In the genomic region with DNA sequence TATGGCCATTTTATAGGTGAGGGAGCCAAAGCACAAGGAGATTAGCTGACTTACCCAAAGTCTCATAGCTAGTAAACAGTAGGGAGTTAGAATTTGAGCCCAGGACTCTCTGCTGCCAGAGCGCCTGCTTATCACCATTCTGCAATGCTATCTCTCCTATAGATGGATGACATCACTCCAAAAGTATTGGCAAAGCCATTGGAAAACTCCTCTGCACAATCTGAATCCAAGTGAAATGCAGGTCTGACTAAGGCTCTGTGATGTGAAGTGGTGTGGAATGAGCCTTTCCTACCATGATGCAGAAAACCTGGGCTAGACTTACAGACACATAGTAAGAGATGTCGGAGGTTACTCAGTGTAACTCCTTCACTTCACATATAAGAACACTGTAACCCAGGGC, we compare ENCODE assay signal across 18 cellular contexts.
DNase-seq lines count a peak whose midpoint lies in the region; ATAC-seq, FAIRE-seq and TF ChIP-seq lines count a peak whose summit lies in the region.
"Had no signal": no experiment of that assay in that cellular context is flagged by ENCODE, and none has a peak within 500 bp of the region (broad histone marks: within the 10 kb centered on the region; RNA-seq: fewer than 3 reads in every experiment).

No MANE protein-coding gene starts in this region.

- DNase-seq in ELF-1 (ENCODE audit: low read depth, low spot score): peak; percentile 5
- peak; percentile 76 for DNase-seq in NCI-H226
- DNase-seq in endothelial cell of umbilical vein (ENCODE audit: low read depth, low spot score): no peak
- DNase-seq in mesendoderm: peak; percentile 50
- no peak for DNase-seq in activated T-cell treated with anti-CD3 and anti-CD28 coated beads, Interleukin-2, amount 50 U/mL, for 1 hour
- no peak for DNase-seq in SIG-M5 treated with dmso at 0.1 percent for 504 hours (lab: John Stamatoyannopoulos, UW; ENCODE audit: unreplicated experiment)
- DNase-seq: Calu3; CD8-positive, alpha-beta T cell; DMS79 treated with DMSO at 0.1 percent for 48 hours; GDM1; GOT3; H7; HFFc6 had no signal

- no peak overlapping the region for H3K4ac ChIP-seq in mesendoderm (ENCODE audit: low read depth, low read length)

- intact Hi-C loops in endothelial cell of umbilical vein (cut with micrococcal nuclease): no loop called here

- H2BK15ac ChIP-seq in mesendoderm (replicated peaks; ENCODE audit: low read depth): no peak overlapping the region

- H3K79me1 ChIP-seq in mesendoderm (ENCODE audit: low read length): no peaks in the 10 kb centered on the region

- no peak for TF ChIP-seq POLR2A in endothelial cell of umbilical vein (IDR thresholded peaks at IDR 0.05; ENCODE audit: low read depth, low read length)

- no peak overlapping the region for H3K56ac ChIP-seq in mesendoderm (ENCODE audit: low read length)

- no peak overlapping the region for H2AK5ac ChIP-seq in mesendoderm (ENCODE audit: low read length)

- no peaks in the 10 kb centered on the region for H4K20me1 ChIP-seq in endothelial cell of umbilical vein (replicated peaks; ENCODE audit: control insufficient read depth, extremely low read depth, insufficient read depth, low read length)
- H4K20me1 ChIP-seq: BLaER1 treated with 17β-estradiol and CSF1 and Interleukin-3, amounts not matched to agents 10 nM and 100 nM had no signal

- no peak overlapping the region for H3K27ac ChIP-seq in endothelial cell of umbilical vein (ENCODE audit: insufficient read depth, low read depth, low read length)
- H3K27ac ChIP-seq in mesendoderm (ENCODE audit: low read depth, low read length): no peak overlapping the region
- H3K27ac ChIP-seq: BLaER1 treated with 17β-estradiol and CSF1 and Interleukin-3, amounts not matched to agents 10 nM and 100 nM had no signal

- H3K18ac ChIP-seq in mesendoderm (ENCODE audit: low read length): no peak overlapping the region

- H3K27me3 ChIP-seq in endothelial cell of umbilical vein (ENCODE audit: control insufficient read depth in 2 of 2, insufficient read depth in 2 of 2, low read length in 2 of 2) (no peaks in the 10 kb centered on the region), mesendoderm (ENCODE audit: insufficient read depth, low read length, poor library complexity) (no peaks in the 10 kb centered on the region)
- H3K27me3 ChIP-seq: BLaER1 treated with 17β-estradiol and CSF1 and Interleukin-3, amounts not matched to agents 10 nM and 100 nM had no signal

- dilution Hi-C loops in endothelial cell of umbilical vein (cut with MboI; ENCODE audit: extremely low pct_ligation_motif_present, low sequenced_read_pairs): no loop called here

- no peak for ATAC-seq in HG03565 (IDR thresholded peaks at IDR 0.05; ENCODE audit: unreplicated experiment)
- ATAC-seq: CD8-positive, alpha-beta T cell; HCT116 had no signal

- no peak overlapping the region for H3K4me3 ChIP-seq in endothelial cell of umbilical vein (replicated peaks in 1 of 3; ENCODE audit: insufficient read depth in 1 of 3, low read depth in 1 of 3, low read length in 3 of 3)
- H3K4me3 ChIP-seq in mesendoderm (ENCODE audit: low read length): no peak overlapping the region
- H3K4me3 ChIP-seq: BLaER1 treated with 17β-estradiol and CSF1 and Interleukin-3, amounts not matched to agents 10 nM and 100 nM had no signal

- BruUV-seq in endothelial cell of umbilical vein (replicated peaks; lab: Mats Ljungman, UMichigan): no TSS peak

- H3K4me1 ChIP-seq in endothelial cell of umbilical vein (ENCODE audit: control insufficient read depth, extremely low read depth, insufficient read depth, low read length) (no peaks in the 10 kb centered on the region), mesendoderm (ENCODE audit: control insufficient read depth, low read depth, low read length) (no peaks in the 10 kb centered on the region)
- H3K4me1 ChIP-seq: BLaER1 treated with 17β-estradiol and CSF1 and Interleukin-3, amounts not matched to agents 10 nM and 100 nM had no signal

- no peak overlapping the region for H3K4me2 ChIP-seq in endothelial cell of umbilical vein (ENCODE audit: insufficient read depth, low read length)
- no peak overlapping the region for H3K4me2 ChIP-seq in mesendoderm (ENCODE audit: low read length)
- H3K4me2 ChIP-seq: BLaER1 treated with 17β-estradiol and CSF1 and Interleukin-3, amounts not matched to agents 10 nM and 100 nM had no signal

- CTCF ChIA-PET in endothelial cell of umbilical vein (lab: Charles Lee): no interaction called here

- no peak for TF ChIP-seq CTCF in endothelial cell of umbilical vein (IDR thresholded peaks at IDR 0.05; ENCODE audit: extremely low read depth in 1 of 2, insufficient read depth in 1 of 2, low read depth in 1 of 2, low read length in 2 of 2)

- no peaks in the 10 kb centered on the region for H3K9me3 ChIP-seq in endothelial cell of umbilical vein (replicated peaks; ENCODE audit: control insufficient read depth, insufficient read depth, low read length)

- POLR2A ChIA-PET in endothelial cell of umbilical vein (lab: Charles Lee): no interaction called here

- H3K79me2 ChIP-seq in endothelial cell of umbilical vein (ENCODE audit: control insufficient read depth, insufficient read depth, low read length) (no peaks in the 10 kb centered on the region), mesendoderm (ENCODE audit: control insufficient read depth, insufficient read depth, low read length) (no peaks in the 10 kb centered on the region)

- no peak overlapping the region for H4K5ac ChIP-seq in mesendoderm (ENCODE audit: low read length)

- no peak overlapping the region for H2BK5ac ChIP-seq in mesendoderm (ENCODE audit: low read length)

- no peak overlapping the region for H3K23ac ChIP-seq in mesendoderm (ENCODE audit: low read length)

- WGBS in mesendoderm (ENCODE audit: extremely low coverage, insufficient coverage, low lambda C conversion rate): no CpG with 5 or more reads among the region's 2 CpGs

- H2BK120ac ChIP-seq in mesendoderm (ENCODE audit: low read depth, low read length): no peak overlapping the region

- H2AFZ ChIP-seq in endothelial cell of umbilical vein (ENCODE audit: low read depth, low read length): no peak overlapping the region

- H3K36me3 ChIP-seq in endothelial cell of umbilical vein (ENCODE audit: control insufficient read depth in 2 of 2, extremely low read depth in 1 of 2, insufficient read depth in 2 of 2, low read length in 2 of 2): no peaks in the 10 kb centered on the region
- H3K36me3 ChIP-seq in mesendoderm (ENCODE audit: control insufficient read depth, insufficient read depth, low read length): no peaks in the 10 kb centered on the region
- H3K36me3 ChIP-seq: BLaER1 treated with 17β-estradiol and CSF1 and Interleukin-3, amounts not matched to agents 10 nM and 100 nM had no signal

- no peak overlapping the region for H4K8ac ChIP-seq in mesendoderm (ENCODE audit: low read depth, low read length)

- H3K9me1 ChIP-seq in endothelial cell of umbilical vein (replicated peaks; ENCODE audit: control insufficient read depth, extremely low read depth, insufficient read depth, low read length): no peaks in the 10 kb centered on the region

- H3K9ac ChIP-seq in endothelial cell of umbilical vein (replicated peaks; ENCODE audit: extremely low read depth, insufficient read depth, low read length) (no peak overlapping the region), mesendoderm (ENCODE audit: low read length) (no peak overlapping the region)
- H3K9ac ChIP-seq: BLaER1 treated with 17β-estradiol and CSF1 and Interleukin-3, amounts not matched to agents 10 nM and 100 nM had no signal

- peak; percentile 8 for FAIRE-seq in endothelial cell of umbilical vein (lab: Jason Lieb, UNC)
- FAIRE-seq: GM12892, GM18507 had no signal

TF ChIP-seq in endothelial cell of umbilical vein, 7 proteins besides CTCF, POLR2A, EP300 and RAD21:
- TF ChIP-seq POLR2AphosphoS5 (IDR thresholded peaks at IDR 0.05; ENCODE audit: insufficient read depth, low read depth, low read length) (no peak), FOS (IDR thresholded peaks at IDR 0.05; ENCODE audit: borderline replicate concordance, insufficient read depth, low read length) (no peak), JUN (IDR thresholded peaks at IDR 0.05; ENCODE audit: borderline replicate concordance, insufficient read depth, insufficient read length, low read depth) (no peak), EZH2 (IDR thresholded peaks at IDR 0.05; ENCODE audit: borderline replicate concordance, low read depth, low read length, severe bottlenecking) (no peak), MAX (IDR thresholded peaks at IDR 0.05; ENCODE audit: insufficient read depth, insufficient read length) (no peak), MYC (IDR thresholded peaks at IDR 0.05; ENCODE audit: low read depth, low read length) (no peak), GATA2 (IDR thresholded peaks at IDR 0.05; ENCODE audit: insufficient read depth, insufficient read length, low read depth, low read length) (no peak)

Comparison
In these comparisons a context has a peak if more than half of its experiments do, and no peak if none do; other contexts are left out.
1. DNase-seq: peak in ELF-1 (single experiment), NCI-H226 (single experiment) and mesendoderm (single experiment); none in endothelial cell of umbilical vein (single experiment), activated T-cell treated with anti-CD3 and anti-CD28 coated beads, Interleukin-2, amount 50 U/mL, for 1 hour (single experiment) and SIG-M5 treated with dmso at 0.1 percent for 504 hours (single experiment).